In genomic region chr2:37196320-37197195, GRCh38 we compare ENCODE assay signal across 8 cellular contexts. TPM values are rescaled to one million over a fixed set of nuclear protein-coding genes. Genes with fewer than 3 reads are reported as not detected.
DNase-seq lines count a peak whose midpoint lies in the region; TF ChIP-seq lines count a peak whose summit lies in the region.

Gene CEBPZOS, plus strand, starts transcription at chr2:37196496. Its CDS starts 3,209 bp downstream, at chr2:37199705.

- TF ChIP-seq EP300 in neural cell (conservative IDR thresholded peaks at IDR 0.05; ENCODE audit: poor library complexity, severe bottlenecking) = no peak

- TF ChIP-seq CTCF in fibroblast of the aortic adventitia (IDR thresholded peaks at IDR 0.05; ENCODE audit: insufficient read depth, low read length) (no peak), neural cell (IDR thresholded peaks at IDR 0.05; ENCODE audit: poor library complexity, severe bottlenecking) (no peak), subcutaneous adipose tissue (IDR thresholded peaks at IDR 0.05; ENCODE audit: low read depth) (no peak)

- no peak for TF ChIP-seq RAD21 in neural cell (conservative IDR thresholded peaks at IDR 0.05)

- H3K9me2 ChIP-seq in neural cell (ENCODE audit: insufficient read depth, low read length) = no peaks in the 10 kb centered on the region

- peak; percentile 93 for TF ChIP-seq POLR2A in Raji (IDR thresholded peaks at IDR 0.05; ENCODE audit: insufficient read depth, low read depth, low read length)

- H3K4me3 ChIP-seq in H7 (ENCODE audit: insufficient read depth, low read depth, low read length) (peak within 1 kb of the TSS; percentile 99), fibroblast of the aortic adventitia (ENCODE audit: low read depth, low read length) (peak within 1 kb of the TSS; percentile 90), neural cell (ENCODE audit: low read length) (peak within 1 kb of the TSS; percentile 73)

- no peaks in the 10 kb centered on the region for H3K9me3 ChIP-seq in neural cell (ENCODE audit: low read length)

- no peaks in the 10 kb centered on the region for H3K79me2 ChIP-seq in neural cell (replicated peaks; ENCODE audit: insufficient read depth, low read length)

- peak within 1 kb of the TSS; percentile 47 for H3K27ac ChIP-seq in neural cell (ENCODE audit: low read length)

- DNase-seq in ELF-1 (ENCODE audit: low read depth, low spot score) = peak; percentile 89
- DNase-seq in H7 = peak; percentile 78
- DNase-seq in M059J (ENCODE audit: low read depth) = peak; percentile 65
- peak; percentile 86 for DNase-seq in activated T-helper 9 cell treated with anti-CD3 and anti-CD28 coated beads, Interleukin-2, amount 50 U/mL, for 16 hours (ENCODE audit: low read depth)
- DNase-seq in fibroblast of the aortic adventitia (ENCODE audit: low read depth) = peak; percentile 83

- H3K27me3 ChIP-seq in H7 (ENCODE audit: control insufficient read depth, insufficient read depth, low read length) = no peaks in the 10 kb centered on the region
- no peaks in the 10 kb centered on the region for H3K27me3 ChIP-seq in neural cell (ENCODE audit: insufficient read depth, low read depth, low read length)

- H3K36me3 ChIP-seq in H7 (replicated peaks; ENCODE audit: control insufficient read depth, insufficient read depth, low read length) = peaks cover 4% of the 10 kb centered on the region
- no peaks in the 10 kb centered on the region for H3K36me3 ChIP-seq in neural cell (ENCODE audit: insufficient read depth, low read length)

- peak within 1 kb of the TSS; percentile 59 for H3K9ac ChIP-seq in neural cell (ENCODE audit: low read length)

- no peaks in the 10 kb centered on the region for H3F3A ChIP-seq in neural cell (ENCODE audit: insufficient read depth, low read length, poor library complexity, severe bottlenecking)

- no peaks in the 10 kb centered on the region for H4K20me1 ChIP-seq in neural cell (ENCODE audit: insufficient read depth)

- peak within 1 kb of the TSS; percentile 21 for H2AFZ ChIP-seq in neural cell (ENCODE audit: low read depth, low read length)

- H3K4me2 ChIP-seq in neural cell (ENCODE audit: low read length) = no peak within 1 kb of the TSS

TF ChIP-seq in neural cell, 6 proteins besides CTCF, POLR2A, EP300 and RAD21:
- TF ChIP-seq POLR2AphosphoS5 (IDR thresholded peaks at IDR 0.05) (peak; percentile 73), TAF1 (IDR thresholded peaks at IDR 0.05; ENCODE audit: low read depth) (no peak), MXI1 (conservative IDR thresholded peaks at IDR 0.05; ENCODE audit: poor library complexity, severe bottlenecking) (peak; percentile 30), SMC3 (conservative IDR thresholded peaks at IDR 0.05; ENCODE audit: poor library complexity) (no peak), EZH2 (IDR thresholded peaks at IDR 0.05; ENCODE audit: borderline replicate concordance, insufficient read depth, low read length, poor library complexity, severe bottlenecking) (no peak)

RNA-seq across cellular contexts. Expression of gene CEBPZOS, which starts in this region (rescaled TPM):
- 45.9 and 56.7 TPM in 2 replicates for total RNA-seq in H7 (2014; rRNA removed; shearing (Covaris generic))
- total RNA-seq in M059J (2014; rRNA removed; shearing (Covaris generic)) = 27.7 and 48.4 TPM in 2 replicates
- total RNA-seq in fibroblast of the aortic adventitia (ENCODE audit: low replicate concordance) (17.7 and 27.6 TPM in 2 replicates), subcutaneous adipose tissue (10 to 100 TPM; 20.0 to 22.8 (median 21.4) TPM)
- polyA plus RNA-seq in neural cell = 4.9 and 5.0 TPM in 2 replicates
- 5.7 and 8.0 TPM in 2 replicates for polyA minus RNA-seq in neural cell

Comparison
In these comparisons a context has a peak if more than half of its experiments do, and no peak if none do; other contexts are left out.
1. Peak in every context shown above with its lines: DNase-seq, H3K4me3 ChIP-seq and H3K27ac ChIP-seq.